ENCODE assay signal across 27 cellular contexts in genomic region chr2:26203091-26203490, GRCh38.
"Had no signal": no experiment of that assay in that cellular context is flagged by ENCODE, and none has a peak within 500 bp of the region (broad histone marks: within the 10 kb centered on the region; RNA-seq: fewer than 3 reads in every experiment).

No MANE protein-coding gene starts in this region.

- H3K27ac Mint-ChIP-seq: activated CD4-positive, alpha-beta T cell treated with anti-CD3 and anti-CD28 coated beads for 36 hours; activated CD8-positive, alpha-beta memory T cell treated with anti-CD3 and anti-CD28 coated beads, Interleukin-2, amount 10 ng/mL, durations not matched to agents 7 days and 5 days; activated CD8-positive, alpha-beta T cell treated with anti-CD3 and anti-CD28 coated beads, Interleukin-2, amount 10 ng/mL, durations not matched to agents 7 days and 5 days; activated naive CD8-positive, alpha-beta T cell; nephron; progenitor cell of endocrine pancreas; stimulated activated naive B cell treated with anti-CD40 and anti-IgM and Interleukin-4, amounts not matched to agents 10 μg/mL and 1 μg/mL and 100 μg/mL, for 72 hours had no signal

- H3K9me3 Mint-ChIP-seq: nephron had no signal

- H3K4me3 ChIP-seq: esophagus muscularis mucosa, left lung, lung, sigmoid colon, smooth muscle cell, stomach, thyroid gland, upper lobe of left lung, vagina had no signal

- H3K27ac ChIP-seq: brain microvascular endothelial cell, esophagus muscularis mucosa, foreskin keratinocyte, left lung, sigmoid colon, stomach, thyroid gland, upper lobe of left lung, vagina had no signal

- FAIRE-seq: islet of Langerhans had no signal

- H3K4me1 ChIP-seq: esophagus muscularis mucosa, foreskin keratinocyte, left lung, stomach, thyroid gland, upper lobe of left lung, vagina had no signal

- ATAC-seq: activated CD4-positive, alpha-beta T cell treated with anti-CD3 and anti-CD28 coated beads for 36 hours; activated CD8-positive, alpha-beta memory T cell treated with anti-CD3 and anti-CD28 coated beads, Interleukin-2, amount 10 ng/mL, durations not matched to agents 7 days and 5 days; activated CD8-positive, alpha-beta T cell treated with anti-CD3 and anti-CD28 coated beads, Interleukin-2, amount 10 ng/mL, durations not matched to agents 7 days and 5 days; foreskin keratinocyte; left lung; stimulated activated naive B cell treated with anti-CD40 and anti-IgM and Interleukin-4, amounts not matched to agents 10 μg/mL and 1 μg/mL and 100 μg/mL, for 72 hours had no signal

- H3K27me3 Mint-ChIP-seq: activated CD4-positive, alpha-beta T cell treated with anti-CD3 and anti-CD28 coated beads for 36 hours; activated CD8-positive, alpha-beta memory T cell treated with anti-CD3 and anti-CD28 coated beads, Interleukin-2, amount 10 ng/mL, durations not matched to agents 7 days and 5 days; activated naive CD8-positive, alpha-beta T cell; progenitor cell of endocrine pancreas; stimulated activated naive B cell treated with anti-CD40 and anti-IgM and Interleukin-4, amounts not matched to agents 10 μg/mL and 1 μg/mL and 100 μg/mL, for 72 hours had no signal

- H3K27me3 ChIP-seq: brain microvascular endothelial cell, esophagus muscularis mucosa, foreskin keratinocyte, left lung, sigmoid colon, stomach, thyroid gland, upper lobe of left lung, vagina had no signal

- H3K9me3 ChIP-seq: esophagus muscularis mucosa, left lung, sigmoid colon, stomach, thyroid gland, upper lobe of left lung, vagina had no signal

- H3K4me2 ChIP-seq: smooth muscle cell had no signal

- DNase-seq: activated CD4-positive, alpha-beta T cell treated with anti-CD3 and anti-CD28 coated beads for 36 hours; activated CD4-positive, CD25-positive, alpha-beta regulatory T cell; activated CD8-positive, alpha-beta memory T cell treated with anti-CD3 and anti-CD28 coated beads, Interleukin-2, amount 10 ng/mL, durations not matched to agents 7 days and 5 days; activated CD8-positive, alpha-beta T cell treated with anti-CD3 and anti-CD28 coated beads, Interleukin-2, amount 10 ng/mL, durations not matched to agents 7 days and 5 days; activated naive CD4-positive, alpha-beta T cell; activated T-cell treated with anti-CD3 and anti-CD28 coated beads, Interleukin-2, amount 50 U/mL, for 48 hours; anterior cingulate cortex; brain microvascular endothelial cell; caudate nucleus; foreskin keratinocyte; left lung; sigmoid colon; stimulated activated CD4-positive, alpha-beta T cell treated with anti-CD3 and anti-CD28 coated beads, Interleukin-1b, Interleukin-23, amount 100 ng/mL, for 48 hours; stimulated activated CD4-positive, alpha-beta T cell treated with anti-CD3 and anti-CD28 coated beads, Interleukin-4, amount 100 ng/mL, for 4 hours; stimulated activated CD8-positive, alpha-beta memory T cell treated with anti-CD3 and anti-CD28 coated beads, Interleukin-4, amount 100 ng/mL, for 48 hours; stimulated activated naive B cell treated with anti-CD40 and anti-IgM and Interleukin-4, amounts not matched to agents 10 μg/mL and 1 μg/mL and 100 μg/mL, for 72 hours; stomach; thyroid gland; upper lobe of left lung had no signal

- H3K4me3 Mint-ChIP-seq: activated CD4-positive, alpha-beta T cell treated with anti-CD3 and anti-CD28 coated beads for 36 hours; activated CD8-positive, alpha-beta memory T cell treated with anti-CD3 and anti-CD28 coated beads, Interleukin-2, amount 10 ng/mL, durations not matched to agents 7 days and 5 days; activated CD8-positive, alpha-beta T cell treated with anti-CD3 and anti-CD28 coated beads, Interleukin-2, amount 10 ng/mL, durations not matched to agents 7 days and 5 days; activated naive CD8-positive, alpha-beta T cell; nephron; stimulated activated naive B cell treated with anti-CD40 and anti-IgM and Interleukin-4, amounts not matched to agents 10 μg/mL and 1 μg/mL and 100 μg/mL, for 72 hours had no signal

- H3K4me1 Mint-ChIP-seq: activated CD4-positive, alpha-beta T cell treated with anti-CD3 and anti-CD28 coated beads for 36 hours; activated CD8-positive, alpha-beta memory T cell treated with anti-CD3 and anti-CD28 coated beads, Interleukin-2, amount 10 ng/mL, durations not matched to agents 7 days and 5 days; nephron; stimulated activated naive B cell treated with anti-CD40 and anti-IgM and Interleukin-4, amounts not matched to agents 10 μg/mL and 1 μg/mL and 100 μg/mL, for 72 hours had no signal
